Comparison of ENCODE assay signal across 16 cellular contexts in genomic region chr5:150638488-150639316, GRCh38. TPM values are rescaled to one million over a fixed set of nuclear protein-coding genes. Genes with fewer than 3 reads are reported as not detected.
DNase-seq lines count a peak whose midpoint lies in the region; ATAC-seq and TF ChIP-seq lines count a peak whose summit lies in the region.
"Had no signal": no experiment of that assay in that cellular context is flagged by ENCODE, and none has a peak within 500 bp of the region (broad histone marks: within the 10 kb centered on the region; RNA-seq: fewer than 3 reads in every experiment).

No MANE protein-coding gene starts in this region.

- WGBS in psoas muscle, 3 donors: 75 to 87% (median 76%) methylated on average over 5 of the region's 5 CpGs

- H3K4me1 ChIP-seq in BE2C (peaks cover 65% of the 10 kb centered on the region), RWPE2 (ENCODE audit: insufficient read depth, poor library complexity, severe bottlenecking) (peaks cover 70% of the 10 kb centered on the region), iPS-20b (ENCODE audit: insufficient read depth, low read length) (peaks cover 8% of the 10 kb centered on the region), psoas muscle (peaks cover 78% of the 10 kb centered on the region)

- no peak for TF ChIP-seq CTCF in BE2C (IDR thresholded peaks at IDR 0.05; ENCODE audit: low read depth, low read length)
- TF ChIP-seq CTCF in RWPE2 (IDR thresholded peaks at IDR 0.05; ENCODE audit: poor library complexity, severe bottlenecking): no peak
- TF ChIP-seq CTCF in psoas muscle (IDR thresholded peaks at IDR 0.05): no peak

- no peak overlapping the region for H3K4me3 ChIP-seq in BE2C (ENCODE audit: low read depth, low read length)
- H3K4me3 ChIP-seq in RWPE2 (ENCODE audit: severe bottlenecking): no peak overlapping the region
- H3K4me3 ChIP-seq in iPS-20b (ENCODE audit: low read length): no peak overlapping the region
- no peak overlapping the region for H3K4me3 ChIP-seq in psoas muscle

- no peaks in the 10 kb centered on the region for H3K27me3 ChIP-seq in BE2C
- no peaks in the 10 kb centered on the region for H3K27me3 ChIP-seq in RWPE2 (ENCODE audit: insufficient read depth, poor library complexity, severe bottlenecking)
- H3K27me3 ChIP-seq in iPS-20b (ENCODE audit: insufficient read depth, low read length): no peaks in the 10 kb centered on the region
- no peaks in the 10 kb centered on the region for H3K27me3 ChIP-seq in psoas muscle (ENCODE audit: insufficient read depth in 3 of 3, low read length in 2 of 3)

- 0 out of 2 replicates have a peak overlapping the region, but pooled peaks have one; percentile 4 for H3K9ac ChIP-seq in iPS-20b (ENCODE audit: low read depth, low read length)

- DNase-seq in BE2C (peak; percentile 4), RWPE2 (ENCODE audit: low spot score) (no peak), psoas muscle (no peak), NCI-H526 (lab: John Stamatoyannopoulos, UW) (no peak), NCI-H1436 treated with DMSO at 0.1 percent for 48 hours (lab: John Stamatoyannopoulos, UW) (no peak)
- DNase-seq: activated CD4-positive, alpha-beta memory T cell treated with anti-CD3 and anti-CD28 coated beads for 36 hours; activated naive CD4-positive, alpha-beta T cell treated with anti-CD3 and anti-CD28 coated beads, Interleukin-2, amount 50 U/mL, for 16 hours; hippocampal formation; naive thymus-derived CD8-positive, alpha-beta T cell; NCI-H1694 treated with DMSO at 0.1 percent for 48 hours; NK-92 treated with Interleukin-12 subunit alpha and Interleukin-12 subunit beta, amount 100 ng/mL, for 24 hours; stimulated activated naive CD4-positive, alpha-beta T cell treated with Interleukin-2 at 50 U/mL for 16 hours; T-helper 17 cell had no signal

- no peak for ATAC-seq in RWPE2 (ENCODE audit: low read depth)
- ATAC-seq in psoas muscle: no peak
- no peak for ATAC-seq in HG02973 (IDR thresholded peaks at IDR 0.05; ENCODE audit: unreplicated experiment)
- ATAC-seq in GM21390 (IDR thresholded peaks at IDR 0.05; ENCODE audit: unreplicated experiment): no peak
- ATAC-seq: naive thymus-derived CD8-positive, alpha-beta T cell; T-helper 17 cell had no signal

- H3K9me3 ChIP-seq in BE2C (no peaks in the 10 kb centered on the region), RWPE2 (ENCODE audit: severe bottlenecking) (no peaks in the 10 kb centered on the region), iPS-20b (ENCODE audit: insufficient read depth, low read depth, low read length) (no peaks in the 10 kb centered on the region), psoas muscle (no peaks in the 10 kb centered on the region)

- intact Hi-C loops in psoas muscle (cut with DNase I): no loop called here

- peak overlapping the region; percentile 93 for H3K27ac ChIP-seq in RWPE2 (ENCODE audit: poor library complexity, severe bottlenecking)
- H3K27ac ChIP-seq in iPS-20b (ENCODE audit: low read length): no peak overlapping the region
- H3K27ac ChIP-seq in psoas muscle: peak overlapping the region; percentile 89

- H3K36me3 ChIP-seq in BE2C: no peaks in the 10 kb centered on the region
- H3K36me3 ChIP-seq in RWPE2 (ENCODE audit: low read depth): no peaks in the 10 kb centered on the region
- H3K36me3 ChIP-seq in iPS-20b (ENCODE audit: insufficient read depth, low read depth, low read length): no peaks in the 10 kb centered on the region
- no peaks in the 10 kb centered on the region for H3K36me3 ChIP-seq in psoas muscle (ENCODE audit: insufficient read depth in 1 of 2, low read depth in 1 of 2)

RNA-seq across cellular contexts. Expression of gene SYNPO, which starts 1.8 kb away (rescaled TPM):
- polyA plus RNA-seq in BE2C (2012; ENCODE audit: insufficient read depth, insufficient read length, low read depth): 35.2 TPM
- total RNA-seq in psoas muscle: 100 to 1,000 TPM; 447 to 745 (median 673) TPM
- polyA plus RNA-seq in psoas muscle: 100 to 1,000 TPM; 136 to 855 (median 503) TPM
- polyA plus RNA-seq: naive thymus-derived CD8-positive, alpha-beta T cell had no signal

RNA-seq across cellular contexts. Expression of gene MYOZ3, which starts 22.3 kb away (rescaled TPM):
- polyA plus RNA-seq in BE2C (2012; ENCODE audit: insufficient read depth, insufficient read length, low read depth): 1.4 TPM
- total RNA-seq in psoas muscle: 100 to 1,000 TPM in 1 of 4 donors, 10 to 100 TPM in 3; 29.7 to 110 (median 31.7) TPM
- 10 to 100 TPM in 2 of 3 donors, 1 to 10 TPM in 1; 3.0 to 14.5 (median 14.5) TPM for polyA plus RNA-seq in psoas muscle
- total RNA-seq: naive thymus-derived CD8-positive, alpha-beta T cell; T-helper 17 cell had no signal
